ENCODE assay signal across 17 cellular contexts in genomic region chr13:109722068-109722467, GRCh38.
"Had no signal": no experiment of that assay in that cellular context is flagged by ENCODE, and none has a peak within 500 bp of the region (broad histone marks: within the 10 kb centered on the region; RNA-seq: fewer than 3 reads in every experiment).

No MANE protein-coding gene starts in this region.

- H3K27me3 ChIP-seq: esophagus squamous epithelium, gastroesophageal sphincter, sigmoid colon, stomach, transverse colon had no signal

- DNase-seq: effector memory CD8-positive, alpha-beta T cell; esophagus squamous epithelium; foreskin fibroblast; left colon; left ventricle myocardium superior; mucosa of descending colon; naive thymus-derived CD8-positive, alpha-beta T cell; posterior cingulate gyrus; sigmoid colon; stimulated activated CD4-positive, alpha-beta T cell treated with anti-CD3 and anti-CD28 coated beads, Interleukin-12 subunit alpha, Interleukin-12 subunit beta, amount 100 ng/mL, for 4 hours; stimulated activated naive CD4-positive, alpha-beta T cell; stomach; substantia nigra; transverse colon had no signal

- H3K27ac ChIP-seq: esophagus squamous epithelium, gastroesophageal sphincter, sigmoid colon, skin epidermis, stomach, thoracic aorta, transverse colon had no signal

- H3K36me3 ChIP-seq: esophagus squamous epithelium, gastroesophageal sphincter, sigmoid colon, stomach, thoracic aorta, transverse colon had no signal

- H3K4me1 ChIP-seq: esophagus squamous epithelium, gastroesophageal sphincter, sigmoid colon, stomach had no signal

- H3K4me3 ChIP-seq: esophagus squamous epithelium, gastroesophageal sphincter, mucosa of descending colon, sigmoid colon, skin epidermis, stomach, thoracic aorta, transverse colon had no signal

- H3K9me3 ChIP-seq: esophagus squamous epithelium, gastroesophageal sphincter, mucosa of descending colon, sigmoid colon, stomach, thoracic aorta, transverse colon had no signal
